Comparison of ENCODE assay signal across 9 cellular contexts in the genomic region with DNA sequence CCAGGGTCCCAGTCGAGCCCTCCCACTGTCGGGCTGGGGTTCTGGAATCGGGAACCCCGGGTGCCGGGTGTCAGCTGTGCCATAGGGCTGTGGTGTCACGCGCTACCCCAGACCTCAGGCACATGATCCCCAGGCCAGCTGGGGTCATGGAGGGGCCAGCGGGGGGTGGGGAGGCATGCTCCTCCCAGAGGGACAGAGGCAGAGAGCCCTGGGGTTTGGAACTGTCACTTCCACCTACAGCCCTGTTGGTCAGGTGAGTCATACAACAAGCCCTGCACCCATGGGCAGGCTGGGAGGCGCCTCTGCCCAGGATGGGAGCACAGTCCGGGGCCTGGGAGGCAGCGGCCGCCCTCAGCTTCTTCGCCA.
DNase-seq lines count a peak whose midpoint lies in the region; ATAC-seq and TF ChIP-seq lines count a peak whose summit lies in the region.
"Had no signal": no experiment of that assay in that cellular context is flagged by ENCODE, and none has a peak within 500 bp of the region (broad histone marks: within the 10 kb centered on the region; RNA-seq: fewer than 3 reads in every experiment).

No MANE protein-coding gene starts in this region.

- TF ChIP-seq CTCF in MCF 10A (IDR thresholded peaks at IDR 0.05; ENCODE audit: unreplicated experiment) (no peak), breast epithelium (IDR thresholded peaks at IDR 0.05) (no peak), upper lobe of left lung (IDR thresholded peaks at IDR 0.05) (no peak)

- peak overlapping the region in 1 of 3 donors; percentile 29 for H3K4me3 ChIP-seq in breast epithelium
- peak overlapping the region in 2 of 4 donors; percentile 1 to 17 for H3K4me3 ChIP-seq in upper lobe of left lung

- H3K27ac ChIP-seq in breast epithelium: peak overlapping the region in 1 of 2 donors; percentile 81
- peak overlapping the region; percentile 85 for H3K27ac ChIP-seq in layer of hippocampus (ENCODE audit: low read depth, low read length)
- H3K27ac ChIP-seq in upper lobe of left lung: peak overlapping the region; percentile 23 to 75 (median 72)

- H3K9me3 ChIP-seq in breast epithelium: no peaks in the 10 kb centered on the region
- no peaks in the 10 kb centered on the region for H3K9me3 ChIP-seq in upper lobe of left lung

- intact Hi-C loops in MCF 10A (cut with micrococcal nuclease) (no loop called here), breast epithelium (cut with DNase I; ENCODE audit: low total_unique reads) (no loop called here)

- POLR2A ChIA-PET in MCF 10A (lab: Yijun Ruan, JAX): interaction anchor here (0.5 to 3.2 kb wide), 8 partner anchors 19 to 1069 kb away, joined by 3 to 14 read pairs (median 4); a partner anchor contains a TSS

- TF ChIP-seq POLR2A in breast epithelium (IDR thresholded peaks at IDR 0.05) (no peak), upper lobe of left lung (IDR thresholded peaks at IDR 0.05) (no peak)

- H3K27me3 ChIP-seq in breast epithelium (no peaks in the 10 kb centered on the region), layer of hippocampus (ENCODE audit: control insufficient read depth, insufficient read depth, low read length) (no peaks in the 10 kb centered on the region), upper lobe of left lung (no peaks in the 10 kb centered on the region)

- H3K9me3 Mint-ChIP-seq in MCF 10A (ENCODE audit: unreplicated experiment): no peaks in the 10 kb centered on the region
- H3K9me3 Mint-ChIP-seq: activated B cell treated with CpG ODN at 0.5 μM for 24 hours had no signal

- H3K36me3 Mint-ChIP-seq in MCF 10A (ENCODE audit: insufficient read depth, unreplicated experiment): peaks cover 33% of the 10 kb centered on the region

- H3K27ac Mint-ChIP-seq in MCF 10A (ENCODE audit: low read depth, unreplicated experiment): peak overlapping the region; percentile 61
- H3K27ac Mint-ChIP-seq: activated B cell treated with CpG ODN at 0.5 μM for 24 hours had no signal

- no peaks in the 10 kb centered on the region for H3K36me3 ChIP-seq in breast epithelium
- peaks cover 10 to 49% (median 32%) of the 10 kb centered on the region in 4 donors for H3K36me3 ChIP-seq in upper lobe of left lung

- DNase-seq in MCF 10A (ENCODE audit: unreplicated experiment) (peak; percentile 72), breast epithelium (ENCODE audit: low spot score in 2 of 2) (no peak), upper lobe of left lung (peak; percentile 43 to 88), Kasumi-1 (lab: John Stamatoyannopoulos, UW) (no peak)
- peak; percentile 15 for DNase-seq in activated T-helper 9 cell treated with anti-CD3 and anti-CD28 coated beads, Interleukin-2, amount 50 U/mL, for 16 hours (ENCODE audit: low read depth)
- DNase-seq in activated effector memory CD4-positive, alpha-beta T cell treated with Interleukin-2 at 50 U/mL for 16 hours: no peak
- DNase-seq: activated B cell treated with CpG ODN at 0.5 μM for 24 hours had no signal

- H3K4me1 Mint-ChIP-seq in MCF 10A (ENCODE audit: insufficient read depth, unreplicated experiment): peaks cover 37% of the 10 kb centered on the region

- H3K4me3 Mint-ChIP-seq in MCF 10A (ENCODE audit: unreplicated experiment): peak overlapping the region; percentile 37
- H3K4me3 Mint-ChIP-seq: activated B cell treated with CpG ODN at 0.5 μM for 24 hours had no signal

- no TSS peak for BruUV-seq in MCF 10A (replicated peaks; lab: Mats Ljungman, UMichigan)

- peaks cover 12 to 25% of the 10 kb centered on the region in 2 donors for H3K4me1 ChIP-seq in breast epithelium
- H3K4me1 ChIP-seq in upper lobe of left lung: peaks cover 36 to 60% (median 45%) of the 10 kb centered on the region in 4 donors

- WGBS in upper lobe of left lung, 2 donors: 81 to 91% methylated on average over 4 to 5 of the region's 13 CpGs

- no peaks in the 10 kb centered on the region for H3K27me3 Mint-ChIP-seq in MCF 10A (ENCODE audit: insufficient read depth, unreplicated experiment)

- peak in 1 of 2 donors; percentile 23 for ATAC-seq in upper lobe of left lung (ENCODE audit: low FRiP score in 2 of 2)
- ATAC-seq in GM18907 (IDR thresholded peaks at IDR 0.05; ENCODE audit: unreplicated experiment): no peak

- TF ChIP-seq EP300 in upper lobe of left lung (IDR thresholded peaks at IDR 0.05): no peak

- CTCF ChIA-PET in MCF 10A (lab: Yijun Ruan, JAX): interaction anchor here (0.6 to 3.4 kb wide), 21 partner anchors 8 to 671 kb away, joined by 3 to 23 read pairs (median 4); a partner anchor contains a TSS

Comparison
In these comparisons a context has a peak if more than half of its experiments do, and no peak if none do; other contexts are left out.
1. DNase-seq: peak in MCF 10A (single experiment), activated T-helper 9 cell treated with anti-CD3 and anti-CD28 coated beads, Interleukin-2, amount 50 U/mL, for 16 hours (single experiment) and upper lobe of left lung (2 of 2); none in breast epithelium (0 of 2), activated effector memory CD4-positive, alpha-beta T cell treated with Interleukin-2 at 50 U/mL for 16 hours (single experiment) and Kasumi-1 (0 of 2).